In the genomic region with DNA sequence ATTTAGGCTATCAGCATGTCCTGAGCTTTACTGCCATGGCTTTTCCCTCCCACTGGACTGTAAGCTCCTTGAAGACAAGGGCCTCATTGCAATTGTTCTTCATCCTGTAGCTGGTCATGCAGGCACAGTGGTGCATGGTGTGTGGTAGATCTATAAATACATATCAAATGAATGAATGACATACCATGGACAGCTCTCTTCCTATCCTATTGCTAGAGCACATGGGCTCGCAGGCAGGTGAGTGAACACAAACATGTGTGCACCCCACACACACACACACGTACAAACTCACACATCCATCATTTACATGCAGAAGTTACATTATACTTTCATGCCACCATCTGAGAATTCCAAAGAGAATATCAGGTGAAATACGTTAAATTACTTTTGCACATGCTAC, we compare ENCODE assay signal across 14 cellular contexts.
A peak's percentile ranks its signal among the peaks of the same experiment; 100 is the strongest.
DNase-seq lines count a peak whose midpoint lies in the region; ATAC-seq and TF ChIP-seq lines count a peak whose summit lies in the region.
"Had no signal": no experiment of that assay in that cellular context is flagged by ENCODE, and none has a peak within 500 bp of the region (broad histone marks: within the 10 kb centered on the region; RNA-seq: fewer than 3 reads in every experiment).

No MANE protein-coding gene starts in this region.

- H3K9me2 ChIP-seq in SK-N-SH = no peaks in the 10 kb centered on the region

- no peak overlapping the region for H2AFZ ChIP-seq in SK-N-SH (ENCODE audit: low read depth)
- H2AFZ ChIP-seq: hepatocyte had no signal

- no peak for ATAC-seq in SK-N-SH treated with all-trans-retinoic acid at 6 μM for 48 hours
- peak; percentile 17 for ATAC-seq in activated CD8-positive, alpha-beta T cell treated with anti-CD3 and anti-CD28 coated beads, Interleukin-2, amount 10 ng/mL, durations not matched to agents 7 days and 5 days
- peak; percentile 28 for ATAC-seq in naive thymus-derived CD4-positive, alpha-beta T cell
- no peak for ATAC-seq in GM18861 (IDR thresholded peaks at IDR 0.05; ENCODE audit: unreplicated experiment)

- H3K4me3 ChIP-seq in SK-N-SH (ENCODE audit: low read depth in 2 of 2, low read length in 1 of 2) = no peak overlapping the region
- H3K4me3 ChIP-seq in naive thymus-derived CD4-positive, alpha-beta T cell (ENCODE audit: low read length) = peak overlapping the region; percentile 3
- H3K4me3 ChIP-seq: hepatocyte, thoracic aorta had no signal

- TF ChIP-seq RAD21 in SK-N-SH (IDR thresholded peaks at IDR 0.05; ENCODE audit: low read length) (no peak), Ishikawa (IDR thresholded peaks at IDR 0.05; ENCODE audit: low read depth) (no peak)

- CTCF ChIA-PET in SK-N-SH (lab: Yijun Ruan, JAX) = no interaction called here
- CTCF ChIA-PET in activated CD8-positive, alpha-beta T cell treated with anti-CD3 and anti-CD28 coated beads, Interleukin-2, amount 10 ng/mL, durations not matched to agents 7 days and 5 days (lab: Charles Lee) = interaction anchor here (1.2 to 2.2 kb wide), 3 partner anchors 11 to 476 kb away, joined by 3 to 8 read pairs (median 5); no protein-coding TSS in a partner anchor
- CTCF ChIA-PET in naive thymus-derived CD4-positive, alpha-beta T cell (lab: Charles Lee) = no interaction called here

- peaks cover 6 to 17% of the 10 kb centered on the region in 2 experiments; a peak in 3 of 4 replicates for H3K4me1 ChIP-seq in SK-N-SH (ENCODE audit: control insufficient read depth in 1 of 2, insufficient read depth in 2 of 2, low read depth in 1 of 2, low read length in 1 of 2)
- H3K4me1 ChIP-seq in naive thymus-derived CD4-positive, alpha-beta T cell (ENCODE audit: control insufficient read depth in 2 of 2, insufficient read depth in 2 of 2, low read length in 2 of 2) = peaks cover 23 to 29% of the 10 kb centered on the region in 2 donors

- peaks cover 5% of the 10 kb centered on the region for H3K36me3 Mint-ChIP-seq in activated CD8-positive, alpha-beta T cell treated with anti-CD3 and anti-CD28 coated beads, Interleukin-2, amount 10 ng/mL, durations not matched to agents 7 days and 5 days (ENCODE audit: low read depth)
- peaks cover 0 to 15% (median 0%) of the 10 kb centered on the region in 5 donors for H3K36me3 Mint-ChIP-seq in naive thymus-derived CD4-positive, alpha-beta T cell
- H3K36me3 Mint-ChIP-seq: mesothelial cell of epicardium had no signal

- no peak for DNase-seq in SK-N-SH
- DNase-seq in activated CD8-positive, alpha-beta T cell treated with anti-CD3 and anti-CD28 coated beads, Interleukin-2, amount 10 ng/mL, durations not matched to agents 7 days and 5 days = no peak
- DNase-seq in naive thymus-derived CD4-positive, alpha-beta T cell = peak in 5 of 9 donors; percentile 17 to 48 (median 30)
- no peak for DNase-seq in activated gamma-delta T cell (lab: John Stamatoyannopoulos, UW)
- no peak for DNase-seq in glomerular visceral epithelial cell (ENCODE audit: extremely low spot score)
- DNase-seq: 8988T, NCI-H1048, NCI-H524 had no signal

- H3K27me3 ChIP-seq in SK-N-SH (ENCODE audit: insufficient read depth) = no peaks in the 10 kb centered on the region
- H3K27me3 ChIP-seq in naive thymus-derived CD4-positive, alpha-beta T cell (ENCODE audit: control insufficient read depth in 2 of 2, insufficient read depth in 2 of 2, low read length in 2 of 2) = no peaks in the 10 kb centered on the region
- H3K27me3 ChIP-seq: hepatocyte had no signal

- no peak for TF ChIP-seq CTCF in SK-N-SH (IDR thresholded peaks at IDR 0.05)

- H3K9me3 ChIP-seq in SK-N-SH = no peaks in the 10 kb centered on the region
- H3K9me3 ChIP-seq in naive thymus-derived CD4-positive, alpha-beta T cell (ENCODE audit: control insufficient read depth in 2 of 3, low read length in 3 of 3) = no peaks in the 10 kb centered on the region
- H3K9me3 ChIP-seq: thoracic aorta had no signal

- no peaks in the 10 kb centered on the region for H3F3A ChIP-seq in SK-N-SH (replicated peaks; ENCODE audit: insufficient read depth)

- no peaks in the 10 kb centered on the region for H3K79me2 ChIP-seq in SK-N-SH (ENCODE audit: insufficient read depth)
- H3K79me2 ChIP-seq: hepatocyte had no signal

- intact Hi-C loops in naive thymus-derived CD4-positive, alpha-beta T cell (cut with micrococcal nuclease) = loop anchor here in 1 of 2 donors (5.0 to 10.0 kb wide), 2 partner anchors 237 to 415 kb away; no protein-coding TSS in a partner anchor

- POLR2A ChIA-PET in SK-N-SH (lab: Yijun Ruan, JAX) = no interaction called here
- POLR2A ChIA-PET in activated CD8-positive, alpha-beta T cell treated with anti-CD3 and anti-CD28 coated beads, Interleukin-2, amount 10 ng/mL, durations not matched to agents 7 days and 5 days (lab: Charles Lee) = no interaction called here
- POLR2A ChIA-PET in naive thymus-derived CD4-positive, alpha-beta T cell (lab: Charles Lee) = no interaction called here

- H3K4me3 Mint-ChIP-seq in activated CD8-positive, alpha-beta T cell treated with anti-CD3 and anti-CD28 coated beads, Interleukin-2, amount 10 ng/mL, durations not matched to agents 7 days and 5 days = peak overlapping the region; percentile 4
- H3K4me3 Mint-ChIP-seq in naive thymus-derived CD4-positive, alpha-beta T cell = peak overlapping the region; percentile 22 to 81 (median 42)
- H3K4me3 Mint-ChIP-seq: mesothelial cell of epicardium had no signal

- no peaks in the 10 kb centered on the region for H3K36me3 ChIP-seq in SK-N-SH (replicated peaks in 1 of 2; ENCODE audit: control insufficient read depth in 1 of 2, insufficient read depth in 2 of 2, low read length in 1 of 2)
- no peaks in the 10 kb centered on the region for H3K36me3 ChIP-seq in naive thymus-derived CD4-positive, alpha-beta T cell (ENCODE audit: control insufficient read depth in 2 of 3, insufficient read depth in 3 of 3, low read length in 3 of 3)
- H3K36me3 ChIP-seq: thoracic aorta had no signal

- no peak overlapping the region for H3K4me2 ChIP-seq in SK-N-SH
- H3K4me2 ChIP-seq: hepatocyte had no signal

- peak overlapping the region; percentile 69 for H3K27ac Mint-ChIP-seq in activated CD8-positive, alpha-beta T cell treated with anti-CD3 and anti-CD28 coated beads, Interleukin-2, amount 10 ng/mL, durations not matched to agents 7 days and 5 days
- peak overlapping the region in 3 of 9 donors; percentile 0 to 46 (median 9) for H3K27ac Mint-ChIP-seq in naive thymus-derived CD4-positive, alpha-beta T cell
- H3K27ac Mint-ChIP-seq: mesothelial cell of epicardium had no signal

- H3K4me1 Mint-ChIP-seq in activated CD8-positive, alpha-beta T cell treated with anti-CD3 and anti-CD28 coated beads, Interleukin-2, amount 10 ng/mL, durations not matched to agents 7 days and 5 days (ENCODE audit: low read depth) = peaks cover 48% of the 10 kb centered on the region
- peaks cover 26 to 45% (median 40%) of the 10 kb centered on the region in 7 donors for H3K4me1 Mint-ChIP-seq in naive thymus-derived CD4-positive, alpha-beta T cell

- H3K9me3 Mint-ChIP-seq in activated CD8-positive, alpha-beta T cell treated with anti-CD3 and anti-CD28 coated beads, Interleukin-2, amount 10 ng/mL, durations not matched to agents 7 days and 5 days (ENCODE audit: insufficient read depth) = no peaks in the 10 kb centered on the region
- H3K9me3 Mint-ChIP-seq in naive thymus-derived CD4-positive, alpha-beta T cell = peaks cover 0 to 9% (median 0%) of the 10 kb centered on the region in 11 donors
- H3K9me3 Mint-ChIP-seq: mesothelial cell of epicardium had no signal

- TF ChIP-seq EP300 in SK-N-SH (IDR thresholded peaks at IDR 0.05; ENCODE audit: borderline replicate concordance in 1 of 2, low read depth in 1 of 2, low read length in 1 of 2) (no peak), Ishikawa (IDR thresholded peaks at IDR 0.05; ENCODE audit: borderline replicate concordance) (no peak)

- WGBS in SK-N-SH (ENCODE audit: low lambda C conversion rate) = 75% methylated on average over 3 of the region's 3 CpGs

- H4K20me1 ChIP-seq in SK-N-SH (ENCODE audit: insufficient read depth) = no peaks in the 10 kb centered on the region

- no peak overlapping the region for H3K27ac ChIP-seq in SK-N-SH (ENCODE audit: low read depth in 2 of 2, low read length in 1 of 2)
- no peak overlapping the region for H3K27ac ChIP-seq in naive thymus-derived CD4-positive, alpha-beta T cell (ENCODE audit: low read depth, low read length)
- H3K27ac ChIP-seq: hepatocyte, thoracic aorta had no signal

- H3K9ac ChIP-seq in SK-N-SH = no peak overlapping the region

- H3K27me3 Mint-ChIP-seq in activated CD8-positive, alpha-beta T cell treated with anti-CD3 and anti-CD28 coated beads, Interleukin-2, amount 10 ng/mL, durations not matched to agents 7 days and 5 days (ENCODE audit: low read depth) = peaks cover 13% of the 10 kb centered on the region
- H3K27me3 Mint-ChIP-seq in naive thymus-derived CD4-positive, alpha-beta T cell = peaks cover 0 to 6% (median 0%) of the 10 kb centered on the region in 5 donors

TF ChIP-seq in SK-N-SH treated with all-trans-retinoic acid at 6 μM for 48 hours, 23 proteins besides CTCF, POLR2A, EP300 and RAD21 (continues in another document):
- TF ChIP-seq TCF4 (CRISPR knock-in tag; IDR thresholded peaks at IDR 0.05; ENCODE audit: borderline replicate concordance) (no peak), ZNF8 (CRISPR knock-in tag; IDR thresholded peaks at IDR 0.05) (no peak)

TF ChIP-seq in Ishikawa, 13 proteins besides CTCF, POLR2A, EP300 and RAD21:
- no peak for TF ChIP-seq CREB1 (IDR thresholded peaks at IDR 0.05; ENCODE audit: low read depth)
- TF ChIP-seq, protein P1, sequence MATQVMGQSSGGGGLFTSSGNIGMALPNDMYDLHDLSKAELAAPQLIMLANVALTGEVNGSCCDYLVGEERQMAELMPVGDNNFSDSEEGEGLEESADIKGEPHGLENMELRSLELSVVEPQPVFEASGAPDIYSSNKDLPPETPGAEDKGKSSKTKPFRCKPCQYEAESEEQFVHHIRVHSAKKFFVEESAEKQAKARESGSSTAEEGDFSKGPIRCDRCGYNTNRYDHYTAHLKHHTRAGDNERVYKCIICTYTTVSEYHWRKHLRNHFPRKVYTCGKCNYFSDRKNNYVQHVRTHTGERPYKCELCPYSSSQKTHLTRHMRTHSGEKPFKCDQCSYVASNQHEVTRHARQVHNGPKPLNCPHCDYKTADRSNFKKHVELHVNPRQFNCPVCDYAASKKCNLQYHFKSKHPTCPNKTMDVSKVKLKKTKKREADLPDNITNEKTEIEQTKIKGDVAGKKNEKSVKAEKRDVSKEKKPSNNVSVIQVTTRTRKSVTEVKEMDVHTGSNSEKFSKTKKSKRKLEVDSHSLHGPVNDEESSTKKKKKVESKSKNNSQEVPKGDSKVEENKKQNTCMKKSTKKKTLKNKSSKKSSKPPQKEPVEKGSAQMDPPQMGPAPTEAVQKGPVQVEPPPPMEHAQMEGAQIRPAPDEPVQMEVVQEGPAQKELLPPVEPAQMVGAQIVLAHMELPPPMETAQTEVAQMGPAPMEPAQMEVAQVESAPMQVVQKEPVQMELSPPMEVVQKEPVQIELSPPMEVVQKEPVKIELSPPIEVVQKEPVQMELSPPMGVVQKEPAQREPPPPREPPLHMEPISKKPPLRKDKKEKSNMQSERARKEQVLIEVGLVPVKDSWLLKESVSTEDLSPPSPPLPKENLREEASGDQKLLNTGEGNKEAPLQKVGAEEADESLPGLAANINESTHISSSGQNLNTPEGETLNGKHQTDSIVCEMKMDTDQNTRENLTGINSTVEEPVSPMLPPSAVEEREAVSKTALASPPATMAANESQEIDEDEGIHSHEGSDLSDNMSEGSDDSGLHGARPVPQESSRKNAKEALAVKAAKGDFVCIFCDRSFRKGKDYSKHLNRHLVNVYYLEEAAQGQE (IDR thresholded peaks at IDR 0.05; ENCODE audit: low read depth) = peak; percentile 55
TF ChIP-seq in Ishikawa: peak in this region for 1.

Comparison
In these comparisons a context has a peak if more than half of its experiments do, and no peak if none do; other contexts are left out.
1. DNase-seq: peak in naive thymus-derived CD4-positive, alpha-beta T cell (5 of 9); none in SK-N-SH (single experiment), activated CD8-positive, alpha-beta T cell treated with anti-CD3 and anti-CD28 coated beads, Interleukin-2, amount 10 ng/mL, durations not matched to agents 7 days and 5 days (single experiment), activated gamma-delta T cell (single experiment) and glomerular visceral epithelial cell (single experiment).
2. ATAC-seq: peak in activated CD8-positive, alpha-beta T cell treated with anti-CD3 and anti-CD28 coated beads, Interleukin-2, amount 10 ng/mL, durations not matched to agents 7 days and 5 days (single experiment) and naive thymus-derived CD4-positive, alpha-beta T cell (single experiment); none in SK-N-SH treated with all-trans-retinoic acid at 6 μM for 48 hours (single experiment) and GM18861 (single experiment).